In the genomic region with DNA sequence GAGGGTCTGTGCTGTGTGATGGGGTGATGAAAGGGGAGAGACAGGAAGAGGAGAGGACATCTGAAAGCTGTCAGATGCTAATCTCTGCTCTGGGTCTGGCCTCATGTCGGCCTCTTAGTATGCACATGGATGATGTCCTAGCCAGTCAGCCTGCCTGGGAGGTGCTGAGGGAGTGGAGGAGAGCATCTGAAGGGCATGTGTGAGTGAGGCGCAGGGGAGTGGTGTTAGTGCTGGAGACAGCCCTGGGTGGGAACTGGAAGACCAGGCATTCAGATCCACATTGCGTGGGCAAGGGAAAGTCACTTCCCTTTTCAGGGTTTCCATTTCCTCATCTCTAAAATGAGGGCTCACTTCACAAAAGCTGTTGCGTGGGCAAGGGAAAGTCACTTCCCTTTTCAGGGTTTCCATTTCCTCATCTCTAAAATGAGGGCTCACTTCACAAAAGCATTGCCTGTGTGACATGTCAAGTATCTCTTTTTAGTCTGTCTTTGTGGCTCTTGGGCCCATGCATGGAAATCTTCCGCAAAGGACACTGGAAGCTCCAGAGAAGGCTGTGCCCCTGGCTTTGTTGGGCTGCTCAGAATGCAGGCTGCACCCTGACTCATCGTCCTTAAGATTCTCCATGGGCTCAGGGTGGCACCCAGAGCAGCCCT, we compare ENCODE assay signal across 9 cellular contexts. TPM values are rescaled to one million over a fixed set of nuclear protein-coding genes. Genes with fewer than 3 reads are reported as not detected.
DNase-seq lines count a peak whose midpoint lies in the region; ATAC-seq and TF ChIP-seq lines count a peak whose summit lies in the region.
"Had no signal": no experiment of that assay in that cellular context is flagged by ENCODE, and none has a peak within 500 bp of the region (broad histone marks: within the 10 kb centered on the region; RNA-seq: fewer than 3 reads in every experiment).

No MANE protein-coding gene starts in this region.

- H3K4me1 Mint-ChIP-seq in activated CD4-positive, alpha-beta T cell treated with anti-CD3 and anti-CD28 coated beads, Interleukin-2, amount 10 ng/mL, durations not matched to agents 24 days and 14 days, result peaks cover 5% of the 10 kb centered on the region

- H3K27me3 Mint-ChIP-seq in activated CD4-positive, alpha-beta T cell treated with anti-CD3 and anti-CD28 coated beads, Interleukin-2, amount 10 ng/mL, durations not matched to agents 24 days and 14 days, result peaks cover 7% of the 10 kb centered on the region

- H3K36me3 ChIP-seq in tibial artery, result peaks cover 0 to 6% (median 0%) of the 10 kb centered on the region in 3 donors

- peak; percentile 78 for ATAC-seq in HG03354 (IDR thresholded peaks at IDR 0.05; ENCODE audit: poor library complexity, severe bottlenecking, unreplicated experiment)

- TF ChIP-seq CTCF in coronary artery (IDR thresholded peaks at IDR 0.05), result no peak
- TF ChIP-seq CTCF in tibial artery (IDR thresholded peaks at IDR 0.05), result no peak

- intact Hi-C loops in activated CD4-positive, alpha-beta T cell treated with anti-CD3 and anti-CD28 coated beads, Interleukin-2, amount 10 ng/mL, durations not matched to agents 24 days and 14 days (cut with micrococcal nuclease), result no loop called here
- intact Hi-C loops in tibial artery (cut with DNase I; ENCODE audit: low total_unique reads), result loop anchor here (10.0 kb wide), 1 partner anchor 374 kb away; the partner anchor contains the start of gene SFTPA2

- no peaks in the 10 kb centered on the region for H3K27me3 ChIP-seq in tibial artery

- H3K4me1 ChIP-seq in tibial artery, result no peaks in the 10 kb centered on the region
- H3K4me1 ChIP-seq: psoas muscle had no signal

- H3K4me3 Mint-ChIP-seq in activated CD4-positive, alpha-beta T cell treated with anti-CD3 and anti-CD28 coated beads, Interleukin-2, amount 10 ng/mL, durations not matched to agents 24 days and 14 days, result no peak overlapping the region

- H3K27ac Mint-ChIP-seq in activated CD4-positive, alpha-beta T cell treated with anti-CD3 and anti-CD28 coated beads, Interleukin-2, amount 10 ng/mL, durations not matched to agents 24 days and 14 days, result no peak overlapping the region

- no peaks in the 10 kb centered on the region for H3K9me3 Mint-ChIP-seq in activated CD4-positive, alpha-beta T cell treated with anti-CD3 and anti-CD28 coated beads, Interleukin-2, amount 10 ng/mL, durations not matched to agents 24 days and 14 days

- no peaks in the 10 kb centered on the region for H3K36me3 Mint-ChIP-seq in activated CD4-positive, alpha-beta T cell treated with anti-CD3 and anti-CD28 coated beads, Interleukin-2, amount 10 ng/mL, durations not matched to agents 24 days and 14 days (ENCODE audit: low read depth)

- DNase-seq in activated CD4-positive, alpha-beta T cell treated with anti-CD3 and anti-CD28 coated beads, Interleukin-2, amount 10 ng/mL, durations not matched to agents 24 days and 14 days, result peak; percentile 52
- DNase-seq in activated CD4-positive, alpha-beta T cell treated with anti-CD3 and anti-CD28 coated beads, Interleukin-2, amount 50 U/mL, for 48 hours, result no peak
- peak; percentile 72 for DNase-seq in coronary artery (ENCODE audit: low spot score)
- peak; percentile 63 to 74 for DNase-seq in tibial artery
- no peak for DNase-seq in NCI-H2107 (lab: John Stamatoyannopoulos, UW)
- DNase-seq in activated CD4-positive, alpha-beta T cell treated with anti-CD3 and anti-CD28 coated beads, Interleukin-2, amount 50 U/mL, for 4 hours, result no peak
- no peak for DNase-seq in superior temporal gyrus (ENCODE audit: extremely low spot score)

- H3K4me3 ChIP-seq in coronary artery, result no peak overlapping the region
- H3K4me3 ChIP-seq in tibial artery, result no peak overlapping the region
- H3K4me3 ChIP-seq: psoas muscle had no signal

- no peaks in the 10 kb centered on the region for H3K9me3 ChIP-seq in tibial artery
- H3K9me3 ChIP-seq: psoas muscle had no signal

- no peak overlapping the region for H3K27ac ChIP-seq in coronary artery
- H3K27ac ChIP-seq in tibial artery, result no peak overlapping the region
- H3K27ac ChIP-seq: psoas muscle had no signal

RNA-seq across cellular contexts. Expression of gene SFTPD, which starts 10.1 kb away (rescaled TPM):
- not detected in 2 replicates for total RNA-seq in activated CD4-positive, alpha-beta T cell treated with anti-CD3 and anti-CD28 coated beads, Interleukin-2, amount 10 ng/mL, durations not matched to agents 24 days and 14 days

Comparison
In these comparisons a context has a peak if more than half of its experiments do, and no peak if none do; other contexts are left out.
1. DNase-seq: peak in activated CD4-positive, alpha-beta T cell treated with anti-CD3 and anti-CD28 coated beads, Interleukin-2, amount 10 ng/mL, durations not matched to agents 24 days and 14 days (single experiment), coronary artery (single experiment) and tibial artery (2 of 2); none in activated CD4-positive, alpha-beta T cell treated with anti-CD3 and anti-CD28 coated beads, Interleukin-2, amount 50 U/mL, for 48 hours (0 of 2), NCI-H2107 (single experiment), activated CD4-positive, alpha-beta T cell treated with anti-CD3 and anti-CD28 coated beads, Interleukin-2, amount 50 U/mL, for 4 hours (0 of 2) and superior temporal gyrus (single experiment).